22 cellular contexts compared by ENCODE assay signal in genomic region chr19:34757441-34757840, GRCh38.
"Had no signal": no experiment of that assay in that cellular context is flagged by ENCODE, and none has a peak within 500 bp of the region (broad histone marks: within the 10 kb centered on the region; RNA-seq: fewer than 3 reads in every experiment).

No MANE protein-coding gene starts in this region.

- H3K27ac ChIP-seq: colonic mucosa, dorsolateral prefrontal cortex, esophagus muscularis mucosa, foreskin keratinocyte, gastroesophageal sphincter, heart left ventricle, hepatocyte, left ventricle myocardium inferior, lower lobe of right lung had no signal

- DNase-seq: colonic mucosa; dermis blood vessel endothelial cell; dorsolateral prefrontal cortex; effector CD4-positive, alpha-beta T cell; effector memory CD4-positive, alpha-beta T cell; foreskin keratinocyte; heart left ventricle; hypothalamus; immature natural killer cell; islet precursor cell; kidney; kidney glomerular epithelial cell; left colon; left ventricle myocardium inferior; lower lobe of right lung; mesenchymal stem cell; mucosa of descending colon; naive B cell had no signal

- H3K27me3 ChIP-seq: colonic mucosa, dorsolateral prefrontal cortex, esophagus muscularis mucosa, foreskin keratinocyte, gastroesophageal sphincter, heart left ventricle, hepatocyte had no signal

- H3K36me3 ChIP-seq: colonic mucosa, lower lobe of right lung had no signal

- H3K4me3 ChIP-seq: colonic mucosa, dorsolateral prefrontal cortex, esophagus muscularis mucosa, gastroesophageal sphincter, heart left ventricle, hepatocyte, left ventricle myocardium inferior, lower lobe of right lung, mucosa of descending colon had no signal

- H3K4me1 ChIP-seq: colonic mucosa, esophagus muscularis mucosa, foreskin keratinocyte, gastroesophageal sphincter, heart left ventricle, left ventricle myocardium inferior, lower lobe of right lung had no signal

- ATAC-seq: foreskin keratinocyte, gastroesophageal sphincter, heart left ventricle, left colon, left lobe of liver, lower lobe of right lung, mucosa of descending colon had no signal
